16 cellular contexts compared by ENCODE assay signal in the genomic region with DNA sequence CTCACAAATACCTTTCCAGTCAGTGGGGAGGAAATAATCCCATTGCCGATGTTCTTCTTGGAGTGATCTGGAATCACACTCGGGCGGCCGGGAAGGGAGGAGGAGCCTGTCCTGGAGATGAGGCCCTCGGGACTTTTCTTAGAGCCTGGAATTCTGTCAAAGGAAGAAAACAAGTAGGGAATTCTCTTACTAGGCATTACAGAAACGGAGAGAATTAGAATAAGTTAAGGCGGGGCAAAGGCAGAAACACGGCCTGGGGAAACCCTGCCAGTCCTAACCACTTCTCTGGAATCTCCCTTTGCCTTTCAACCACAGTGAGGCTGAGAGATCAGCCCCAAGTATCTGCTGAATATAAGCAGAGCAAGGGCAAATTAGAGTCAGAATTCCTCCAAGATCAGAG. TPM values are rescaled to one million over a fixed set of nuclear protein-coding genes. Genes with fewer than 3 reads are reported as not detected.
A peak's percentile ranks its signal among the peaks of the same experiment; 100 is the strongest.
DNase-seq lines count a peak whose midpoint lies in the region; ATAC-seq lines count a peak whose summit lies in the region.
"Had no signal": no experiment of that assay in that cellular context is flagged by ENCODE, and none has a peak within 500 bp of the region (broad histone marks: within the 10 kb centered on the region; RNA-seq: fewer than 3 reads in every experiment).

No MANE protein-coding gene starts in this region.

- no peak overlapping the region for H2AK5ac ChIP-seq in mesenchymal stem cell (ENCODE audit: low read length, severe bottlenecking)

- H2AFZ ChIP-seq in mesenchymal stem cell (ENCODE audit: low read depth, low read length) (no peak overlapping the region), GM23248 (no peak overlapping the region)

- H3K4me3 ChIP-seq in mesenchymal stem cell (ENCODE audit: insufficient read depth in 1 of 2, low read depth in 1 of 2, low read length in 2 of 2) (peak overlapping the region in 1 of 2 experiments; percentile 29), GM23248 (no peak overlapping the region)
- H3K4me3 ChIP-seq: ovary, Peyer's patch, skin epidermis had no signal

- H3K9me3 ChIP-seq in mesenchymal stem cell (ENCODE audit: control insufficient read depth, low read length) (no peaks in the 10 kb centered on the region), GM23248 (ENCODE audit: low read depth) (no peaks in the 10 kb centered on the region)
- H3K9me3 ChIP-seq: ovary, Peyer's patch had no signal

- H2BK5ac ChIP-seq in mesenchymal stem cell (ENCODE audit: low read depth, low read length, poor library complexity, severe bottlenecking), result no peak overlapping the region

- H3K4ac ChIP-seq in mesenchymal stem cell (ENCODE audit: low read depth in 1 of 2, low read length in 2 of 2), result no peak overlapping the region

- H3F3A ChIP-seq in GM23248 (ENCODE audit: insufficient read depth), result peaks cover 29% of the 10 kb centered on the region

- no peak overlapping the region for H2BK15ac ChIP-seq in mesenchymal stem cell (ENCODE audit: low read depth, poor library complexity, severe bottlenecking)

- no peak overlapping the region for H3K18ac ChIP-seq in mesenchymal stem cell (ENCODE audit: low read depth in 1 of 2, low read length in 2 of 2)

- peaks cover 23% of the 10 kb centered on the region for H3K79me1 ChIP-seq in mesenchymal stem cell (replicated peaks; ENCODE audit: low read length, poor library complexity, severe bottlenecking)

- H3K9ac ChIP-seq in mesenchymal stem cell (ENCODE audit: low read length) (peak overlapping the region; percentile 47), GM23248 (no peak overlapping the region)

- DNase-seq in Right ventricle myocardium superior (peak; percentile 65), cardiac septum (ENCODE audit: low spot score) (no peak), mesenchymal stem cell (no peak), GM23248 (no peak)
- DNase-seq in central memory CD4-positive, alpha-beta T cell, result peak; percentile 46
- DNase-seq: ACHN, foreskin melanocyte, NCI-H1092 treated with DMSO at 0.1 percent for 48 hours, NCI-H82, ovary, Peyer's patch, SW 1271 had no signal

- ATAC-seq in Right ventricle myocardium superior (ENCODE audit: poor library complexity), result peak; percentile 56
- ATAC-seq in HG02623 (IDR thresholded peaks at IDR 0.05; ENCODE audit: unreplicated experiment), result no peak
- no peak for ATAC-seq in HG03135 (IDR thresholded peaks at IDR 0.05; ENCODE audit: unreplicated experiment)
- no peak for ATAC-seq in GM19395 (IDR thresholded peaks at IDR 0.05; ENCODE audit: unreplicated experiment)

- H3K79me2 ChIP-seq in GM23248 (ENCODE audit: insufficient read depth), result peaks cover 14% of the 10 kb centered on the region

- H3K27me3 ChIP-seq in mesenchymal stem cell (ENCODE audit: control insufficient read depth in 1 of 2, insufficient read depth in 1 of 2, low read length in 2 of 2), result no peaks in the 10 kb centered on the region
- no peaks in the 10 kb centered on the region for H3K27me3 ChIP-seq in GM23248 (replicated peaks; ENCODE audit: insufficient read depth)
- H3K27me3 ChIP-seq: ovary, Peyer's patch had no signal

- no peak overlapping the region for H3K23ac ChIP-seq in mesenchymal stem cell (ENCODE audit: low read length in 2 of 2)

- H4K20me1 ChIP-seq in GM23248 (ENCODE audit: insufficient read depth), result no peaks in the 10 kb centered on the region

- no peak overlapping the region for H3K4me2 ChIP-seq in mesenchymal stem cell (ENCODE audit: low read length, poor library complexity, severe bottlenecking)
- no peak overlapping the region for H3K4me2 ChIP-seq in GM23248 (ENCODE audit: unreplicated experiment)

- no peak overlapping the region for H2BK120ac ChIP-seq in mesenchymal stem cell (ENCODE audit: low read depth, low read length)

- in situ Hi-C loops in GM23248 (cut with MboI), result no loop called here

- 90% methylated on average over 8 of the region's 8 CpGs for WGBS in mesenchymal stem cell
- WGBS in GM23248 (ENCODE audit: low coverage in 1 of 2, low lambda C conversion rate in 2 of 2, missing lambda C conversion rate in 2 of 2), 2 experiments, result 35 to 43% methylated on average over 8 of the region's 8 CpGs

- H3K36me3 ChIP-seq in mesenchymal stem cell (ENCODE audit: control insufficient read depth in 1 of 2, insufficient read depth in 2 of 2, low read depth in 1 of 2, low read length in 2 of 2) (peaks cover 66 to 98% of the 10 kb centered on the region in 2 experiments), GM23248 (ENCODE audit: low read depth) (peaks cover 61% of the 10 kb centered on the region)
- H3K36me3 ChIP-seq: ovary had no signal

- no peak overlapping the region for H4K91ac ChIP-seq in mesenchymal stem cell (ENCODE audit: low read length)

- H3K27ac ChIP-seq in mesenchymal stem cell (ENCODE audit: low read length, poor library complexity, severe bottlenecking) (no peak overlapping the region), GM23248 (no peak overlapping the region)
- H3K27ac ChIP-seq: ovary, Peyer's patch had no signal

- intact Hi-C loops in Right ventricle myocardium superior (cut with DNase I) (no loop called here), cardiac septum (cut with DNase I) (no loop called here)

- H3K4me1 ChIP-seq in mesenchymal stem cell (ENCODE audit: control insufficient read depth, insufficient read depth, low read depth, low read length) (peaks cover 1% of the 10 kb centered on the region), GM23248 (ENCODE audit: insufficient read depth) (no peaks in the 10 kb centered on the region)
- H3K4me1 ChIP-seq: Peyer's patch had no signal

- H3K14ac ChIP-seq in mesenchymal stem cell (ENCODE audit: low read length in 2 of 2), result no peak overlapping the region

- no peaks in the 10 kb centered on the region for H3K9me2 ChIP-seq in GM23248 (ENCODE audit: insufficient read depth)

- no peak overlapping the region for H4K8ac ChIP-seq in mesenchymal stem cell (ENCODE audit: low read length)

- H2BK12ac ChIP-seq in mesenchymal stem cell (ENCODE audit: low read length in 2 of 2), result no peak overlapping the region

RNA-seq across cellular contexts. Expression of a gene that starts 27.8 kb away (rescaled TPM):
- 17.8 TPM for total RNA-seq in Right ventricle myocardium superior
- total RNA-seq in cardiac septum, result 19.5 TPM
- 31.5 TPM for polyA plus RNA-seq in mesenchymal stem cell (2013, experiment 1 of 2)
- 30.8 TPM for polyA plus RNA-seq in mesenchymal stem cell (2013, experiment 2 of 2)
- total RNA-seq in GM23248 (2014; rRNA removed; shearing (Covaris generic)), result 30.2 and 35.5 TPM in 2 replicates
- 19.9 and 22.3 TPM in 2 replicates for polyA plus RNA-seq in GM23248 (2016; fragmentation: Nextera tagmentation; extraction: Ambion mirVana)

RNA-seq across cellular contexts. Expression of a gene that starts 30.8 kb away (rescaled TPM):
- total RNA-seq in Right ventricle myocardium superior (32.3 TPM), cardiac septum (29.4 TPM)
- 15.0 TPM for polyA plus RNA-seq in mesenchymal stem cell (2013, experiment 1 of 2)
- polyA plus RNA-seq in mesenchymal stem cell (2013, experiment 2 of 2), result 14.3 TPM
- total RNA-seq in GM23248 (2014; rRNA removed; shearing (Covaris generic)), result 10.4 and 16.8 TPM in 2 replicates
- polyA plus RNA-seq in GM23248 (2016; fragmentation: Nextera tagmentation; extraction: Ambion mirVana), result 11.7 TPM in 2 replicates

Comparison
In these comparisons a context has a peak if more than half of its experiments do, and no peak if none do; other contexts are left out.
1. DNase-seq: peak in Right ventricle myocardium superior (single experiment) and central memory CD4-positive, alpha-beta T cell (single experiment); none in cardiac septum (single experiment), mesenchymal stem cell (single experiment) and GM23248 (single experiment).